ENCODE assay signal across 14 cellular contexts in the genomic region with DNA sequence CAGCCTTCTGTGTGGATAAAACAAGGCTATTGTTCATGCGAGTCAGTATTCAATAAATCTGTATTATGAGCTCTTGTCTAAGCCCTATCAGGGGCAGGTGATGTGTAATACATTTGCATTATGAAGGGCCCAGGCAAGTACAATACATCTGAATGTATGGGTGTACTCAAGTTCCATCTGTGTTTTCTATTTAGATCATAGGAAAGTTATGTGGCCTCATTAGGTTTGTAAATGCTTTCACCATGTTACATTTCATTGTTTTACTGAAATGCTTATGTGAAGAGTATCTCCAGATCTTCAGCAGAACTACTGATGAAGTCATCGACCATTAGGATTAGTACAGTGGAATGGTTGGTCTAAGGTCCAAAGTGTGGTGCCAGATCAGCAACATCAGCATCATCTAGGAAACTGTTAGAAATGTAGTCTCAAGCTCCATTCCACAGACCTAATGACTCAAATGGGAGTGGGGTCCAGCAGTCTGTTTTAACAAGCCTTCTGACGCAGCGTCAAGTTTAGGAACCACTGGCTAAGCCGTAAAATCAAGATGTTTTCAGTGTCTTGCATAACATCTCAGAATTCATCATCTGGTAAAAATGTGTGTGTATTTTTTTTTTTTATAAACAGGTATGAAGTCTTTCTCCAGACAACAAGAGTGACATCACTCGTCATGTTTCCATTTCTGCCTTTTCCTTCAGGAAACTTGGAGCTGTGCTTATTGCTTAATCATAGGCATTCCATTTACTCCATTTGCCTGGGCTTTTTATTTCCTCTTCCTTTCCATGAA.
DNase-seq lines count a peak whose midpoint lies in the region; ATAC-seq and TF ChIP-seq lines count a peak whose summit lies in the region.
"Had no signal": no experiment of that assay in that cellular context is flagged by ENCODE, and none has a peak within 500 bp of the region (broad histone marks: within the 10 kb centered on the region; RNA-seq: fewer than 3 reads in every experiment).

No MANE protein-coding gene starts in this region.

- H3K36me3 Mint-ChIP-seq in activated CD4-positive, alpha-beta memory T cell treated with anti-CD3 and anti-CD28 coated beads for 36 hours, result no peaks in the 10 kb centered on the region

- H3K9me3 ChIP-seq in AG04450 (ENCODE audit: control insufficient read depth, insufficient read depth, low read length) (no peaks in the 10 kb centered on the region), SJSA1 (replicated peaks) (no peaks in the 10 kb centered on the region)

- TF ChIP-seq CTCF in AG04450 (IDR thresholded peaks at IDR 0.05; ENCODE audit: low read depth, low read length) (no peak), foreskin keratinocyte (conservative IDR thresholded peaks at IDR 0.05) (no peak)

- intact Hi-C loops in Right ventricle myocardium inferior (cut with DNase I), result no loop called here
- intact Hi-C loops in activated CD4-positive, alpha-beta memory T cell treated with anti-CD3 and anti-CD28 coated beads for 36 hours (cut with micrococcal nuclease), result no loop called here

- ATAC-seq in foreskin keratinocyte, result peak; percentile 95
- no peak for ATAC-seq in Right ventricle myocardium inferior
- ATAC-seq: effector memory CD8-positive, alpha-beta T cell; Panc1; sciatic nerve had no signal

- H3K4me3 ChIP-seq in AG04450 (ENCODE audit: low read depth, low read length) (no peak overlapping the region), SJSA1 (no peak overlapping the region)

- no peaks in the 10 kb centered on the region for H3K4me1 Mint-ChIP-seq in activated CD4-positive, alpha-beta memory T cell treated with anti-CD3 and anti-CD28 coated beads for 36 hours (ENCODE audit: low read depth)

- H3K27me3 ChIP-seq in AG04450 (ENCODE audit: control insufficient read depth, insufficient read depth, low read length) (no peaks in the 10 kb centered on the region), SJSA1 (replicated peaks) (no peaks in the 10 kb centered on the region), foreskin keratinocyte (no peaks in the 10 kb centered on the region)

- POLR2A ChIA-PET in AG04450 (lab: Yijun Ruan, JAX), result interaction anchor here (0.7 kb wide), 2 partner anchors 20 to 905 kb away, joined by 3 read pairs; no protein-coding TSS in a partner anchor
- POLR2A ChIA-PET in activated CD4-positive, alpha-beta memory T cell treated with anti-CD3 and anti-CD28 coated beads for 36 hours (lab: Charles Lee), result no interaction called here

- peak; percentile 74 for DNase-seq in AG04450 (ENCODE audit: low read depth, low spot score)
- DNase-seq in HS-27A (ENCODE audit: low read depth), result peak; percentile 91
- peak in 1 of 2 experiments; percentile 34 for DNase-seq in SJSA1 (ENCODE audit: low read depth in 1 of 2, low spot score in 2 of 2)
- peak; percentile 100 for DNase-seq in foreskin keratinocyte
- no peak for DNase-seq in Right ventricle myocardium inferior (ENCODE audit: missing footprints)
- no peak for DNase-seq in activated effector memory CD4-positive, alpha-beta T cell treated with Interleukin-2 at 50 U/mL for 16 hours
- no peak for DNase-seq in activated CD4-positive, alpha-beta memory T cell treated with anti-CD3 and anti-CD28 coated beads for 36 hours
- DNase-seq in HuH-7.5 (ENCODE audit: low spot score), result no peak
- DNase-seq: activated CD8-positive, alpha-beta memory T cell treated with anti-CD3 and anti-CD28 coated beads, Interleukin-2, amount 50 U/mL, for 48 hours; amniotic stem cell; effector memory CD8-positive, alpha-beta T cell; NCI-H1092 had no signal

- no peak overlapping the region for H3K4me3 Mint-ChIP-seq in activated CD4-positive, alpha-beta memory T cell treated with anti-CD3 and anti-CD28 coated beads for 36 hours
- H3K4me3 Mint-ChIP-seq: effector memory CD8-positive, alpha-beta T cell had no signal

- CTCF ChIA-PET in AG04450 (lab: Charles Lee), result interaction anchor here (1.0 kb wide), 1 partner anchor 150 kb away, joined by 3 read pairs; no protein-coding TSS in a partner anchor
- CTCF ChIA-PET in activated CD4-positive, alpha-beta memory T cell treated with anti-CD3 and anti-CD28 coated beads for 36 hours (lab: Charles Lee), result no interaction called here

- H3K27me3 Mint-ChIP-seq in activated CD4-positive, alpha-beta memory T cell treated with anti-CD3 and anti-CD28 coated beads for 36 hours, result peaks cover 7% of the 10 kb centered on the region

- peaks cover 14% of the 10 kb centered on the region for H3K4me1 ChIP-seq in SJSA1 (replicated peaks)
- peaks cover 28% of the 10 kb centered on the region for H3K4me1 ChIP-seq in foreskin keratinocyte

- peaks cover 3% of the 10 kb centered on the region for H3K9me3 Mint-ChIP-seq in activated CD4-positive, alpha-beta memory T cell treated with anti-CD3 and anti-CD28 coated beads for 36 hours
- H3K9me3 Mint-ChIP-seq: effector memory CD8-positive, alpha-beta T cell had no signal

- H3K27ac ChIP-seq in AG04450 (ENCODE audit: low read depth, low read length) (peak overlapping the region; percentile 75), SJSA1 (peak overlapping the region; percentile 30; the same call in 1 of the 2 replicates), foreskin keratinocyte (peak overlapping the region; percentile 72)

- no peak overlapping the region for H3K27ac Mint-ChIP-seq in activated CD4-positive, alpha-beta memory T cell treated with anti-CD3 and anti-CD28 coated beads for 36 hours
- H3K27ac Mint-ChIP-seq: effector memory CD8-positive, alpha-beta T cell had no signal

- no peaks in the 10 kb centered on the region for H3K36me3 ChIP-seq in SJSA1

Comparison
In these comparisons a context has a peak if more than half of its experiments do, and no peak if none do; other contexts are left out.
1. DNase-seq: peak in AG04450 (single experiment), HS-27A (single experiment) and foreskin keratinocyte (2 of 2); none in Right ventricle myocardium inferior (single experiment), activated effector memory CD4-positive, alpha-beta T cell treated with Interleukin-2 at 50 U/mL for 16 hours (single experiment), activated CD4-positive, alpha-beta memory T cell treated with anti-CD3 and anti-CD28 coated beads for 36 hours (single experiment) and HuH-7.5 (single experiment).
2. Peak in every context shown above with its lines, with median percentiles within 50 percentile points of each other: H3K27ac ChIP-seq.